ENCODE assay signal across 13 cellular contexts in the genomic region with DNA sequence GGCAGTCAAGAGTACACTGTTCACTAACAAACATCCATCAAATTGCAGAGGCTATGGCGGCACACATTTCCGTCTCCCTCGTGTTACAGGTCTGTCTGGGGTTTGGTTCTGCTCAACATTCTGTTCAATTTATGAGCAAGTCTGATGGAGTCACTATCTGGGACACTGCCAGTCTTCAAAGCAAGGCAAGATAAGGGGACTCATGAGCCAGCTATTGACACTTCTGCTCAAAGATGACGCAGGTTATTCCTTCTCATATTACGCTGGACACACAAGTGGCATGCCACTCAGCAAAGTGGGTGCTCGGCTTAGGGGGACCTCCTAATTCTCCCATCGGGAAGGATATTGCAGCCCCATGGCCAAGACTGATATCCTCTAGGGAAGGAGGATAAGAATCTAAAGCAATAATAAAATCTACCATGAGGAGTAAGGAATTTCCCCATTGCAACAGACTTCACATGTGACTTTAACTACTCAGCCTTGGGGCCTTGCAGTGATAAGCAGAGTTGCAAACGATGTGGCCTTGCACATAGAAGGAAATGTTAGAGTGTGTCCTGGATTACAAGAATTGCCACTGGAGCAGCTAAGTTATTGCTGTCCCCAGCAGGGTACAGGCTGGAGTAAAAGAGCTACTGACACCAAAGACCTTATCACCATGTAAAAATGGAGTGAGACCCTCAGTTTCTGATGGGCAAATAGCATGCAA.
DNase-seq lines count a peak whose midpoint lies in the region; ATAC-seq and TF ChIP-seq lines count a peak whose summit lies in the region.
"Had no signal": no experiment of that assay in that cellular context is flagged by ENCODE, and none has a peak within 500 bp of the region (broad histone marks: within the 10 kb centered on the region; RNA-seq: fewer than 3 reads in every experiment).

No MANE protein-coding gene starts in this region.

- TF ChIP-seq CTCF in fibroblast of the aortic adventitia (IDR thresholded peaks at IDR 0.05; ENCODE audit: insufficient read depth, low read length), result no peak

- DNase-seq in EH (ENCODE audit: low read depth), result peak; percentile 46
- DNase-seq in SHP77 treated with DMSO at 0.1 percent for 48 hours (lab: John Stamatoyannopoulos, UW), result peak; percentile 67
- DNase-seq in fibroblast of the aortic adventitia (ENCODE audit: low read depth), result peak; percentile 37
- peak; percentile 50 for DNase-seq in renal cortical epithelial cell (ENCODE audit: low read depth)
- DNase-seq in HT-29 (ENCODE audit: low spot score), result no peak
- DNase-seq in T-helper 9 cell, result no peak
- DNase-seq: activated CD8-positive, alpha-beta T cell treated with anti-CD3 and anti-CD28 coated beads, Interleukin-2, amount 10 ng/mL, durations not matched to agents 7 days and 5 days; activated naive CD4-positive, alpha-beta T cell; cerebellar nuclear complex; uterus had no signal

- ATAC-seq in HG03280 (IDR thresholded peaks at IDR 0.05; ENCODE audit: unreplicated experiment) (no peak), GM18907 (IDR thresholded peaks at IDR 0.05; ENCODE audit: unreplicated experiment) (no peak)
- ATAC-seq: activated CD8-positive, alpha-beta T cell treated with anti-CD3 and anti-CD28 coated beads, Interleukin-2, amount 10 ng/mL, durations not matched to agents 7 days and 5 days had no signal

- no peak overlapping the region for H3K4me3 ChIP-seq in fibroblast of the aortic adventitia (ENCODE audit: low read depth, low read length)
- H3K4me3 ChIP-seq: BLaER1 treated with 17β-estradiol and CSF1 and Interleukin-3, amounts not matched to agents 10 nM and 100 nM; uterus had no signal

Comparison
In these comparisons a context has a peak if more than half of its experiments do, and no peak if none do; other contexts are left out.
1. DNase-seq: peak in EH (single experiment), SHP77 treated with DMSO at 0.1 percent for 48 hours (single experiment), fibroblast of the aortic adventitia (single experiment) and renal cortical epithelial cell (single experiment); none in HT-29 (single experiment) and T-helper 9 cell (single experiment).